8 cellular contexts compared by ENCODE assay signal in genomic region chr1:33346921-33347649, GRCh38. TPM values are rescaled to one million over a fixed set of nuclear protein-coding genes. Genes with fewer than 3 reads are reported as not detected.
DNase-seq lines count a peak whose midpoint lies in the region; ATAC-seq and TF ChIP-seq lines count a peak whose summit lies in the region.

No MANE protein-coding gene starts in this region.

- H3K27ac ChIP-seq in osteoblast (ENCODE audit: low read depth, low read length): peak overlapping the region; percentile 96

- DNase-seq in stimulated activated naive CD8-positive, alpha-beta T cell treated with anti-CD3 and anti-CD28 coated beads, Interleukin-15, Interleukin-2, amounts not matched to agents 100 U/mL and 50 U/mL, for 24 hours: no peak
- peak; percentile 44 for DNase-seq in UCSD-AML1 (lab: John Stamatoyannopoulos, UW; ENCODE audit: unreplicated experiment)
- peak; percentile 89 for DNase-seq in fibroblast of the aortic adventitia (ENCODE audit: low read depth)
- DNase-seq in osteoblast (ENCODE audit: insufficient read length, low spot score, missing footprints): peak; percentile 96
- DNase-seq in iPS-NIHi11 (ENCODE audit: low spot score): no peak
- DNase-seq in NCI-H82 treated with DMSO at 0.1 percent for 48 hours (lab: John Stamatoyannopoulos, UW; ENCODE audit: unreplicated experiment): no peak
- DNase-seq in NOMO-1 treated with dmso at 0.1 percent for 144 hours (lab: John Stamatoyannopoulos, UW; ENCODE audit: unreplicated experiment): no peak

- ATAC-seq in stimulated activated naive CD8-positive, alpha-beta T cell treated with anti-CD3 and anti-CD28 coated beads, Interleukin-15, Interleukin-2, amounts not matched to agents 100 U/mL and 50 U/mL, for 24 hours: no peak

- H3K36me3 Mint-ChIP-seq in stimulated activated naive CD8-positive, alpha-beta T cell treated with anti-CD3 and anti-CD28 coated beads, Interleukin-15, Interleukin-2, amounts not matched to agents 100 ng/mL and 50 ng/mL, for 24 hours (ENCODE audit: low read depth): peaks cover 33% of the 10 kb centered on the region

- H3K9me3 ChIP-seq in osteoblast (ENCODE audit: low read depth, low read length): no peaks in the 10 kb centered on the region

- peaks cover 64% of the 10 kb centered on the region for H3K4me1 Mint-ChIP-seq in stimulated activated naive CD8-positive, alpha-beta T cell treated with anti-CD3 and anti-CD28 coated beads, Interleukin-15, Interleukin-2, amounts not matched to agents 100 ng/mL and 50 ng/mL, for 24 hours (ENCODE audit: low read depth)

- no peak for TF ChIP-seq CTCF in fibroblast of the aortic adventitia (IDR thresholded peaks at IDR 0.05; ENCODE audit: insufficient read depth, low read length)
- no peak for TF ChIP-seq CTCF in osteoblast (IDR thresholded peaks at IDR 0.05; ENCODE audit: extremely low read depth, low read depth, low read length)

- H3K27me3 ChIP-seq in osteoblast (ENCODE audit: insufficient read depth, low read length): no peaks in the 10 kb centered on the region

- H3K4me2 ChIP-seq in osteoblast (ENCODE audit: insufficient read depth, low read length): peak overlapping the region; percentile 80

- H2AFZ ChIP-seq in osteoblast (ENCODE audit: low read length): no peak overlapping the region

- H3K36me3 ChIP-seq in osteoblast (ENCODE audit: insufficient read depth, low read length): peaks cover 24% of the 10 kb centered on the region

- peaks cover 29% of the 10 kb centered on the region for H4K20me1 ChIP-seq in osteoblast (ENCODE audit: insufficient read depth, low read length)

- H3K4me3 ChIP-seq in fibroblast of the aortic adventitia (ENCODE audit: low read depth, low read length) (peak overlapping the region; percentile 82), osteoblast (ENCODE audit: insufficient read depth, low read length) (peak overlapping the region; percentile 70)

- H3K4me3 Mint-ChIP-seq in stimulated activated naive CD8-positive, alpha-beta T cell treated with anti-CD3 and anti-CD28 coated beads, Interleukin-15, Interleukin-2, amounts not matched to agents 100 ng/mL and 50 ng/mL, for 24 hours: peak overlapping the region; percentile 90

- peak overlapping the region; percentile 24 for H3K27ac Mint-ChIP-seq in stimulated activated naive CD8-positive, alpha-beta T cell treated with anti-CD3 and anti-CD28 coated beads, Interleukin-15, Interleukin-2, amounts not matched to agents 100 ng/mL and 50 ng/mL, for 24 hours

- no peaks in the 10 kb centered on the region for H3K9me3 Mint-ChIP-seq in stimulated activated naive CD8-positive, alpha-beta T cell treated with anti-CD3 and anti-CD28 coated beads, Interleukin-15, Interleukin-2, amounts not matched to agents 100 ng/mL and 50 ng/mL, for 24 hours

- H3K79me2 ChIP-seq in osteoblast (ENCODE audit: insufficient read depth, low read length): peaks cover 73% of the 10 kb centered on the region

- H3K4me1 ChIP-seq in osteoblast (ENCODE audit: insufficient read depth, low read length): peaks cover 67% of the 10 kb centered on the region

- H3K27me3 Mint-ChIP-seq in stimulated activated naive CD8-positive, alpha-beta T cell treated with anti-CD3 and anti-CD28 coated beads, Interleukin-15, Interleukin-2, amounts not matched to agents 100 ng/mL and 50 ng/mL, for 24 hours: peaks cover 9% of the 10 kb centered on the region

RNA-seq across cellular contexts. Expression of gene A3GALT2, which starts 26.2 kb away (rescaled TPM):
- not detected in 2 replicates for total RNA-seq in fibroblast of the aortic adventitia (ENCODE audit: low replicate concordance)
- under 0.01 TPM in 1 of 2 replicates, not detected in the other for total RNA-seq in osteoblast

Comparison
In these comparisons a context has a peak if more than half of its experiments do, and no peak if none do; other contexts are left out.
1. DNase-seq: peak in UCSD-AML1 (single experiment), fibroblast of the aortic adventitia (single experiment) and osteoblast (single experiment); none in stimulated activated naive CD8-positive, alpha-beta T cell treated with anti-CD3 and anti-CD28 coated beads, Interleukin-15, Interleukin-2, amounts not matched to agents 100 U/mL and 50 U/mL, for 24 hours (single experiment), iPS-NIHi11 (single experiment), NCI-H82 treated with DMSO at 0.1 percent for 48 hours (single experiment) and NOMO-1 treated with dmso at 0.1 percent for 144 hours (single experiment).